1 cellular context compared by ENCODE assay signal in genomic region chr7:24573008-24573553, GRCh38.
TF ChIP-seq lines count a peak whose summit lies in the region.

PALS2 (plus strand) TSS chr7:24573452; CDS start chr7:24623668, 50,216 bp downstream.

TF ChIP-seq in WTC11, 78 proteins besides CTCF, POLR2A, EP300 and RAD21 (continued from another document and continues in another):
- TF ChIP-seq IRF1 (CRISPR knock-in tag; IDR thresholded peaks at IDR 0.05) (no peak), ATF3 (CRISPR knock-in tag; conservative IDR thresholded peaks at IDR 0.05) (no peak), ZNF396 (CRISPR knock-in tag; IDR thresholded peaks at IDR 0.05; ENCODE audit: borderline replicate concordance) (no peak), JUN (CRISPR knock-in tag; IDR thresholded peaks at IDR 0.05) (no peak), RORB (CRISPR knock-in tag; IDR thresholded peaks at IDR 0.05) (no peak), MLX (CRISPR knock-in tag; IDR thresholded peaks at IDR 0.05) (no peak), NR2C2 (CRISPR knock-in tag; IDR thresholded peaks at IDR 0.05) (no peak), ZNF423 (CRISPR knock-in tag; IDR thresholded peaks at IDR 0.05) (peak; percentile 59; the same call in 1 of the 2 replicates), SP1 (CRISPR knock-in tag; conservative IDR thresholded peaks at IDR 0.05) (0 out of 2 replicates have a peak, but pooled peaks have one; percentile 23), PREB (CRISPR knock-in tag; IDR thresholded peaks at IDR 0.05; ENCODE audit: borderline replicate concordance) (no peak), NR3C1 (CRISPR knock-in tag; conservative IDR thresholded peaks at IDR 0.05; ENCODE audit: low read depth) (no peak), FOXP4 (CRISPR knock-in tag; IDR thresholded peaks at IDR 0.05) (0 out of 2 replicates have a peak, but pooled peaks have one; percentile 14), ZSCAN18 (CRISPR knock-in tag; IDR thresholded peaks at IDR 0.05) (no peak), JAZF1 (CRISPR knock-in tag; IDR thresholded peaks at IDR 0.05) (no peak), ZNF121 (CRISPR knock-in tag; IDR thresholded peaks at IDR 0.05) (no peak), CREM (CRISPR knock-in tag; IDR thresholded peaks at IDR 0.05) (no peak), TEAD4 (CRISPR knock-in tag; IDR thresholded peaks at IDR 0.05) (no peak), ATF1 (CRISPR knock-in tag; IDR thresholded peaks at IDR 0.05) (no peak), TEAD1 (CRISPR knock-in tag; IDR thresholded peaks at IDR 0.05) (no peak), MYBL2 (CRISPR knock-in tag; IDR thresholded peaks at IDR 0.05) (no peak), PRDM15 (CRISPR knock-in tag; IDR thresholded peaks at IDR 0.05) (no peak), EMX1 (CRISPR knock-in tag; IDR thresholded peaks at IDR 0.05) (no peak), ZMAT4 (CRISPR knock-in tag; IDR thresholded peaks at IDR 0.05) (no peak), MAX (CRISPR knock-in tag; IDR thresholded peaks at IDR 0.05) (no peak), HMGXB4 (CRISPR knock-in tag; IDR thresholded peaks at IDR 0.05) (peak; percentile 2; the same call in 1 of the 2 replicates), ZNF425 (CRISPR knock-in tag; conservative IDR thresholded peaks at IDR 0.05) (no peak), NR1H2 (CRISPR knock-in tag; IDR thresholded peaks at IDR 0.05) (no peak), MXD4 (CRISPR knock-in tag; IDR thresholded peaks at IDR 0.05; ENCODE audit: borderline replicate concordance) (no peak), OVOL2 (CRISPR knock-in tag; IDR thresholded peaks at IDR 0.05; ENCODE audit: borderline replicate concordance) (no peak), NFE2L1 (CRISPR knock-in tag; IDR thresholded peaks at IDR 0.05) (no peak), FOXK1 (CRISPR knock-in tag; IDR thresholded peaks at IDR 0.05) (no peak; the same call in 1 of the 2 replicates), ZNF219 (CRISPR knock-in tag; IDR thresholded peaks at IDR 0.05; ENCODE audit: borderline replicate concordance) (no peak; the same call in 1 of the 2 replicates), GABPB1 (CRISPR knock-in tag; IDR thresholded peaks at IDR 0.05) (no peak), ARID4B (CRISPR knock-in tag; IDR thresholded peaks at IDR 0.05; ENCODE audit: borderline replicate concordance) (no peak), NFATC4 (CRISPR knock-in tag; IDR thresholded peaks at IDR 0.05) (no peak), E2F1 (CRISPR knock-in tag; IDR thresholded peaks at IDR 0.05) (no peak), SMAD4 (CRISPR knock-in tag; IDR thresholded peaks at IDR 0.05) (no peak), TCF7 (CRISPR knock-in tag; IDR thresholded peaks at IDR 0.05; ENCODE audit: low read depth) (no peak)
